In the genomic region with DNA sequence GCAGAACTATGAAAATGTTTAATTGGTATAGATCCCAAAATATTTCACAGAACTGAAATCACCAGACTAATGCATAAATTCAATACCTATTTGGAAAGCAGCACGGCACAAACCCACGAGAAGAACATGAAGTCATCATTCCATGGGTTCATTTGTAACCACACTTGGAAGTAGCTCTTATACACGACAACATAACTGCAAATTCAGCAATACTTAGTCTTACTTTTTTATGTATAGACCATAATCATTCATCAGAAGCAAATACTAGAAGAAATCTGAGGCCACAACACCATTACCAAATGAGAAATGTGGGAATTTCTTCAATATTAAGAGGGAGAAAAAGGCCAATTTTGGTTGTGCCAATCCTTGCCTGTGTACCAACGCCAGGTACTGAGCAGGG, we compare ENCODE assay signal across 3 cellular contexts.
TF ChIP-seq lines count a peak whose summit lies in the region.

No MANE protein-coding gene starts in this region.

TF ChIP-seq in A549, 52 proteins besides CTCF, POLR2A, EP300 and RAD21:
- TF ChIP-seq, protein P1, sequence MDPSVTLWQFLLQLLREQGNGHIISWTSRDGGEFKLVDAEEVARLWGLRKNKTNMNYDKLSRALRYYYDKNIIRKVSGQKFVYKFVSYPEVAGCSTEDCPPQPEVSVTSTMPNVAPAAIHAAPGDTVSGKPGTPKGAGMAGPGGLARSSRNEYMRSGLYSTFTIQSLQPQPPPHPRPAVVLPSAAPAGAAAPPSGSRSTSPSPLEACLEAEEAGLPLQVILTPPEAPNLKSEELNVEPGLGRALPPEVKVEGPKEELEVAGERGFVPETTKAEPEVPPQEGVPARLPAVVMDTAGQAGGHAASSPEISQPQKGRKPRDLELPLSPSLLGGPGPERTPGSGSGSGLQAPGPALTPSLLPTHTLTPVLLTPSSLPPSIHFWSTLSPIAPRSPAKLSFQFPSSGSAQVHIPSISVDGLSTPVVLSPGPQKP (IDR thresholded peaks at IDR 0.05; ENCODE audit: low read depth, low read length): no peak
- peak; percentile 49 for TF ChIP-seq MAFK (IDR thresholded peaks at IDR 0.05; ENCODE audit: partially characterized antibody)

TF ChIP-seq in IMR-90, 13 proteins besides CTCF, POLR2A, EP300 and RAD21 (continued from another document):
- TF ChIP-seq MAFK (IDR thresholded peaks at IDR 0.05; ENCODE audit: low read depth, low read length): peak; percentile 18; the same call in 1 of the 2 replicates

TF ChIP-seq in HEK293T, 16 proteins besides CTCF, POLR2A, EP300 and RAD21 (continued from another document):
- no peak for TF ChIP-seq ELF4 (IDR thresholded peaks at IDR 0.05)
- TF ChIP-seq HDGF (IDR thresholded peaks at IDR 0.05; ENCODE audit: borderline replicate concordance): no peak
- no peak for TF ChIP-seq CTBP1 (IDR thresholded peaks at IDR 0.05; ENCODE audit: borderline replicate concordance)
- no peak for TF ChIP-seq FOXA1 (IDR thresholded peaks at IDR 0.05)
- TF ChIP-seq ARNT (IDR thresholded peaks at IDR 0.05): no peak
- no peak for TF ChIP-seq FOXK2 (IDR thresholded peaks at IDR 0.05)
- TF ChIP-seq ZNF384 (IDR thresholded peaks at IDR 0.05): no peak
